In the genomic region with DNA sequence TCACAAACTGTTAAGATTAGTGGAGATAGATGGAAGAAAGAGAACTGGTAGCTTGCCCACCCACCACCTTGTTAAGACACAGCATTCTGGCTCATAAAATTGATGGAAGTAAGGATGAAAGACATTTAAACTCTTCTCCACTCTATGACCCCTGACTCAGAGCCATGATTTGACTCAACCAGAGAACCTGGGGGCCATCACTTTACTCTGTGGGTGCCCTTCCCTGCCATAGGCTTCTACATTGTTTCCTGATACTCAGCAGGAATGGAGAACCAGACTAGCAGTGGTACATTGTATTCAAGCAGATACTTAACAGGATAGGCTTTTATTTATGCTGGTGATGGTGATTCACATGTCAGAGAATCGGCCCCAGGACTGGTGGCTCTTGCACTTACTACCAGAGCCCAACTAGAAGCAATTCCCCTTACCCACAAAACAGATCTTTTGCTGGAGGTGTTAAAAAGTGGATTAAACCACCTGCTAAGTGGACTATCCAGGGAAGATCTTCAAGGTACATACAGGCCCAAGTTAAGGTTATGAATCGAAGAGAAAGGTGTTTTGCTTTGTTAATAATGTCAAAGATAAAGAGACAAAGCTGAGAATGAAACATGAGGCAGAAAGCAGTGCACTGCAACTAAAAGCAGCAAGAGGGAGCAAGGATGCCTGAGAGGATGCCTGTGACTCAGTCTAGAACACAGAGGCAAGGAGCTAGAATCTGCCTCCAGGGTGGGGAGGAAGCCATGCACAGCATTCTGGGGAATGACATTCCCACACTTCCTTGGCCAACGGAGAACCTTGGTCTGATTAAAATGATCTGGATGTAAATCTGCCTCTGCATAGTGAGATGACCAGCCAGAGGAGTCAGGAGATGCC, we compare ENCODE assay signal across 10 cellular contexts. TPM values are rescaled to one million over a fixed set of nuclear protein-coding genes. Genes with fewer than 3 reads are reported as not detected.
A peak's percentile ranks its signal among the peaks of the same experiment; 100 is the strongest.
DNase-seq lines count a peak whose midpoint lies in the region; ATAC-seq, FAIRE-seq and TF ChIP-seq lines count a peak whose summit lies in the region.
"Had no signal": no experiment of that assay in that cellular context is flagged by ENCODE, and none has a peak within 500 bp of the region (broad histone marks: within the 10 kb centered on the region; RNA-seq: fewer than 3 reads in every experiment).

No MANE protein-coding gene starts in this region.

- no peak overlapping the region for H3K4me3 Mint-ChIP-seq in chondrocyte (ENCODE audit: unreplicated experiment)

- DNase-seq in DND-41, result no peak
- peak; percentile 24 for DNase-seq in LoVo (ENCODE audit: low spot score)
- no peak for DNase-seq in chondrocyte (ENCODE audit: low spot score)
- DNase-seq in myocyte (ENCODE audit: low read depth), result peak; percentile 14
- no peak for DNase-seq in cerebellum (ENCODE audit: low spot score)
- DNase-seq in hypothalamus (lab: John Stamatoyannopoulos, UW), result no peak
- no peak for DNase-seq in kidney

- H3K4me3 ChIP-seq in DND-41 (ENCODE audit: low read depth in 1 of 2, low read length in 2 of 2), result no peak overlapping the region
- H3K4me3 ChIP-seq in kidney (ENCODE audit: low read length in 2 of 2), result no peak overlapping the region

- no peaks in the 10 kb centered on the region for H3K27me3 Mint-ChIP-seq in chondrocyte (ENCODE audit: low read depth)

- H3K36me3 ChIP-seq in DND-41 (ENCODE audit: insufficient read depth, low read length) (no peaks in the 10 kb centered on the region), kidney (ENCODE audit: control insufficient read depth in 1 of 2, insufficient read depth in 2 of 2, low read length in 2 of 2) (no peaks in the 10 kb centered on the region)

- no peaks in the 10 kb centered on the region for H3K79me2 ChIP-seq in DND-41 (ENCODE audit: insufficient read depth, low read length)

- no peak overlapping the region for H3K4me2 ChIP-seq in DND-41 (ENCODE audit: insufficient read depth, low read length)

- no peaks in the 10 kb centered on the region for H3K9me3 ChIP-seq in DND-41 (ENCODE audit: insufficient read depth, low read length, severe bottlenecking)
- no peaks in the 10 kb centered on the region for H3K9me3 ChIP-seq in kidney (ENCODE audit: control insufficient read depth in 1 of 2, low read length in 2 of 2)

- TF ChIP-seq CTCF in DND-41 (IDR thresholded peaks at IDR 0.05; ENCODE audit: borderline replicate concordance, extremely low read depth, low read length, poor library complexity, severe bottlenecking), result peak; percentile 34
- TF ChIP-seq CTCF in chondrocyte (IDR thresholded peaks at IDR 0.05), result peak; percentile 77
- no peak for TF ChIP-seq CTCF in kidney (IDR thresholded peaks at IDR 0.05; ENCODE audit: borderline replicate concordance, extremely low read depth, insufficient read depth)

- peaks cover 1% of the 10 kb centered on the region for H3K9me3 Mint-ChIP-seq in chondrocyte (ENCODE audit: low read depth)

- intact Hi-C loops in kidney (cut with DNase I), result no loop called here

- no peaks in the 10 kb centered on the region for H4K20me1 ChIP-seq in DND-41 (ENCODE audit: insufficient read depth, low read length)

- peaks cover 11% of the 10 kb centered on the region for H3K4me1 ChIP-seq in DND-41 (ENCODE audit: insufficient read depth, low read length)
- H3K4me1 ChIP-seq in kidney (ENCODE audit: control insufficient read depth in 1 of 2, insufficient read depth in 1 of 2, low read depth in 1 of 2, low read length in 2 of 2), result no peaks in the 10 kb centered on the region

- peaks cover 21% of the 10 kb centered on the region for H3K4me1 Mint-ChIP-seq in chondrocyte (ENCODE audit: low read depth)

- H3K36me3 Mint-ChIP-seq in chondrocyte (ENCODE audit: low read depth), result no peaks in the 10 kb centered on the region

- ATAC-seq in DND-41 (ENCODE audit: insufficient read depth, low read depth) (no peak), HG03378 (IDR thresholded peaks at IDR 0.05; ENCODE audit: unreplicated experiment) (no peak)

- no peak overlapping the region for H2AFZ ChIP-seq in DND-41 (ENCODE audit: low read depth, low read length)

- no peak overlapping the region for H3K9ac ChIP-seq in DND-41 (ENCODE audit: low read depth, low read length)
- no peak overlapping the region for H3K9ac ChIP-seq in kidney (ENCODE audit: low read length in 2 of 2)

- H3K27me3 ChIP-seq in DND-41 (ENCODE audit: insufficient read depth, low read length, poor library complexity), result peaks cover 10% of the 10 kb centered on the region

- no peak for FAIRE-seq in kidney (lab: Jason Lieb, UNC)

- H3K27ac ChIP-seq in DND-41 (ENCODE audit: low read length) (no peak overlapping the region), kidney (ENCODE audit: low read depth in 2 of 2, low read length in 2 of 2) (no peak overlapping the region)
- H3K27ac ChIP-seq: HL-60 had no signal

- no peak overlapping the region for H3K27ac Mint-ChIP-seq in chondrocyte (ENCODE audit: unreplicated experiment)
- H3K27ac Mint-ChIP-seq: activated naive CD4-positive, alpha-beta T cell treated with anti-CD3 and anti-CD28 coated beads, Interleukin-2, amount 50 U/mL, for 72 hours had no signal

RNA-seq across cellular contexts. Expression of gene GLI3, which starts 36.0 kb away (rescaled TPM):
- total RNA-seq in chondrocyte (11.7 to 37.8 TPM (median 12.1 TPM) in 3 replicates), myocyte (2.7 and 3.7 TPM in 2 replicates), cerebellum (11.6 TPM), kidney (11.1 TPM)
- polyA plus RNA-seq in myocyte (2012), result 1.8 TPM
- 0.92 TPM for polyA plus RNA-seq in kidney (ENCODE audit: insufficient read depth, low read depth, low replicate concordance)

Comparison
In these comparisons a context has a peak if more than half of its experiments do, and no peak if none do; other contexts are left out.
1. DNase-seq: peak in LoVo (single experiment) and myocyte (single experiment); none in DND-41 (single experiment), chondrocyte (single experiment), cerebellum (single experiment), hypothalamus (0 of 51) and kidney (single experiment).